11 cellular contexts compared by ENCODE assay signal in the genomic region with DNA sequence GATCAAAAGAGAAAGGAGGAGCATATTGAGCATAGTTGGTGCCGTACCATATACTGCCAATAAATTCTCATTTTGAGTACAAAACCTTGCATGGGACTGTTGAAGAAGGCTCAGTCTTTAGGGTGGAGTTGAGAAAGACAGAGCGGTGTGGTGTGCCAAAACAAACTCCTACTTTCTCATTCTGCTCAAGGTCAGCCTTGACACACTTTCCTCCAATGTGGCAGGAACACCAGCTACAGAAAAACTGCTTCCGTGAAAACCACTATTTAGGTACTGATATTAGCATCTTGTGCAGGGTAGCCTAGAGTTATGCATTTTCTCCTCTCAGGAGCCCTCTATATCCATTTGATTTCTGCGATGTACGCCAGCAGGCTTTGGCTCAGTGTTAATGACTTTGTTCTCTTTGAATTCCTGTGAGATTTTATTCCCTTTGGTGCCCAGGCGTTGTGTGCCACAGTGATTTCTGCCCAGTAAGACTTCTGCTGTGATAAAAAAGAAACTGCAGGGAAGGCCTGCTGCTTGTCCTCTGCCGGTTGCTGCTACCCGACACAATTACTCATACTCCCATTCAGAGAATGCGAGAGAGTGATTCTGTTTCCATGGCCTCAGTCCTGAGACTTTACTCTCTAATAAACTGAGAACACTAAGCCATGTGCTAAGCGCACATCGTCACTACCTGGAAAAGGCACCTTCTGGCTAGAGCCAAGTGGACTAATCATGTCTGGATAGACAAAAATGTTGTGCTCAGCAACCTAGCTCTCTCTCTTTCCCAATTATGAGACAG.
A peak's percentile ranks its signal among the peaks of the same experiment; 100 is the strongest.
DNase-seq lines count a peak whose midpoint lies in the region; ATAC-seq and TF ChIP-seq lines count a peak whose summit lies in the region.
"Had no signal": no experiment of that assay in that cellular context is flagged by ENCODE, and none has a peak within 500 bp of the region (broad histone marks: within the 10 kb centered on the region; RNA-seq: fewer than 3 reads in every experiment).

No MANE protein-coding gene starts in this region.

- no peak overlapping the region for H3K4me3 ChIP-seq in GM23338
- H3K4me3 ChIP-seq in ascending aorta, result peak overlapping the region; percentile 27 to 40

- no peaks in the 10 kb centered on the region for H4K20me1 ChIP-seq in GM23338 (replicated peaks; ENCODE audit: insufficient read depth)

- no peaks in the 10 kb centered on the region for H3K9me3 ChIP-seq in ascending aorta

- H3K27me3 Mint-ChIP-seq in GM23338 (ENCODE audit: insufficient read depth, low read depth, poor library complexity), result peaks cover 5% of the 10 kb centered on the region
- H3K27me3 Mint-ChIP-seq in mesothelial cell of epicardium (ENCODE audit: low read depth), result no peaks in the 10 kb centered on the region

- no peak for TF ChIP-seq CTCF in GM23338 (conservative IDR thresholded peaks at IDR 0.05; ENCODE audit: low read depth in 2 of 2)
- TF ChIP-seq CTCF in ascending aorta (IDR thresholded peaks at IDR 0.05), result no peak
- no peak for TF ChIP-seq CTCF in mesothelial cell of epicardium (IDR thresholded peaks at IDR 0.05; ENCODE audit: unreplicated experiment)

- peak overlapping the region; percentile 64 for H2AFZ ChIP-seq in GM23338

- H3K4me3 Mint-ChIP-seq in GM23338 (no peak overlapping the region), mesothelial cell of epicardium (no peak overlapping the region)

- H3F3A ChIP-seq in GM23338 (replicated peaks; ENCODE audit: low read depth), result no peaks in the 10 kb centered on the region

- H3K27ac ChIP-seq in GM23338 (ENCODE audit: low read depth), result no peak overlapping the region
- H3K27ac ChIP-seq in ascending aorta, result peak overlapping the region; percentile 54 to 67

- H3K27ac Mint-ChIP-seq in GM23338 (no peak overlapping the region), mesothelial cell of epicardium (no peak overlapping the region)

- H3K79me2 ChIP-seq in GM23338 (replicated peaks; ENCODE audit: insufficient read depth), result no peaks in the 10 kb centered on the region

- no peaks in the 10 kb centered on the region for H3K36me3 ChIP-seq in GM23338 (ENCODE audit: insufficient read depth)
- no peaks in the 10 kb centered on the region for H3K36me3 ChIP-seq in ascending aorta

- H3K9me2 ChIP-seq in GM23338 (ENCODE audit: insufficient read depth), result no peaks in the 10 kb centered on the region

- H3K4me1 ChIP-seq in GM23338 (ENCODE audit: insufficient read depth) (peaks cover 7% of the 10 kb centered on the region; the same call in 1 of the 2 replicates), ascending aorta (peaks cover 0 to 11% of the 10 kb centered on the region in 2 donors)

- no peaks in the 10 kb centered on the region for H3K27me3 ChIP-seq in GM23338 (ENCODE audit: insufficient read depth)
- no peaks in the 10 kb centered on the region for H3K27me3 ChIP-seq in ascending aorta

- H3K9me3 Mint-ChIP-seq in GM23338 (peaks cover 7% of the 10 kb centered on the region), mesothelial cell of epicardium (peaks cover 9% of the 10 kb centered on the region)

- H3K36me3 Mint-ChIP-seq in GM23338 (ENCODE audit: low read depth) (no peaks in the 10 kb centered on the region), mesothelial cell of epicardium (no peaks in the 10 kb centered on the region)

- no peak overlapping the region for H3K4me2 ChIP-seq in GM23338

- H3K4me1 Mint-ChIP-seq in GM23338, result peaks cover 17% of the 10 kb centered on the region
- H3K4me1 Mint-ChIP-seq in mesothelial cell of epicardium, result peaks cover 7% of the 10 kb centered on the region

- intact Hi-C loops in ascending aorta (cut with DNase I), result loop anchor here (5.0 kb wide), 1 partner anchor 192 kb away; the partner anchor contains the start of gene RAP1B

- peak; percentile 41 for ATAC-seq in GM23338
- peak; percentile 40 for ATAC-seq in stimulated activated naive CD8-positive, alpha-beta T cell treated with anti-CD3 and anti-CD28 coated beads, Interleukin-15, Interleukin-2, amounts not matched to agents 100 U/mL and 50 U/mL, for 24 hours
- ATAC-seq in HG03039 (IDR thresholded peaks at IDR 0.05; ENCODE audit: unreplicated experiment), result no peak

- DNase-seq in GM23338 (ENCODE audit: low spot score) (no peak), ascending aorta (ENCODE audit: low spot score in 2 of 2) (peak in 1 of 2 donors; percentile 70), islet precursor cell (peak; percentile 59), NCI-H1092 (lab: John Stamatoyannopoulos, UW) (no peak), mesothelial cell of epicardium (ENCODE audit: low spot score in 2 of 2, unreplicated experiment in 2 of 2) (no peak), NCI-H1105 treated with DMSO at 0.1 percent for 48 hours (lab: John Stamatoyannopoulos, UW) (no peak)
- no peak for DNase-seq in stimulated activated naive CD8-positive, alpha-beta T cell treated with anti-CD3 and anti-CD28 coated beads, Interleukin-15, Interleukin-2, amounts not matched to agents 100 U/mL and 50 U/mL, for 24 hours
- DNase-seq: effector memory CD4-positive, alpha-beta T cell; EL; SW 1271 had no signal

TF ChIP-seq in GM23338, 12 proteins besides CTCF, POLR2A, EP300 and RAD21 (continues in another document):
- no peak for TF ChIP-seq POLR2AphosphoS5 (IDR thresholded peaks at IDR 0.05; ENCODE audit: low read depth)
- TF ChIP-seq, protein P1, sequence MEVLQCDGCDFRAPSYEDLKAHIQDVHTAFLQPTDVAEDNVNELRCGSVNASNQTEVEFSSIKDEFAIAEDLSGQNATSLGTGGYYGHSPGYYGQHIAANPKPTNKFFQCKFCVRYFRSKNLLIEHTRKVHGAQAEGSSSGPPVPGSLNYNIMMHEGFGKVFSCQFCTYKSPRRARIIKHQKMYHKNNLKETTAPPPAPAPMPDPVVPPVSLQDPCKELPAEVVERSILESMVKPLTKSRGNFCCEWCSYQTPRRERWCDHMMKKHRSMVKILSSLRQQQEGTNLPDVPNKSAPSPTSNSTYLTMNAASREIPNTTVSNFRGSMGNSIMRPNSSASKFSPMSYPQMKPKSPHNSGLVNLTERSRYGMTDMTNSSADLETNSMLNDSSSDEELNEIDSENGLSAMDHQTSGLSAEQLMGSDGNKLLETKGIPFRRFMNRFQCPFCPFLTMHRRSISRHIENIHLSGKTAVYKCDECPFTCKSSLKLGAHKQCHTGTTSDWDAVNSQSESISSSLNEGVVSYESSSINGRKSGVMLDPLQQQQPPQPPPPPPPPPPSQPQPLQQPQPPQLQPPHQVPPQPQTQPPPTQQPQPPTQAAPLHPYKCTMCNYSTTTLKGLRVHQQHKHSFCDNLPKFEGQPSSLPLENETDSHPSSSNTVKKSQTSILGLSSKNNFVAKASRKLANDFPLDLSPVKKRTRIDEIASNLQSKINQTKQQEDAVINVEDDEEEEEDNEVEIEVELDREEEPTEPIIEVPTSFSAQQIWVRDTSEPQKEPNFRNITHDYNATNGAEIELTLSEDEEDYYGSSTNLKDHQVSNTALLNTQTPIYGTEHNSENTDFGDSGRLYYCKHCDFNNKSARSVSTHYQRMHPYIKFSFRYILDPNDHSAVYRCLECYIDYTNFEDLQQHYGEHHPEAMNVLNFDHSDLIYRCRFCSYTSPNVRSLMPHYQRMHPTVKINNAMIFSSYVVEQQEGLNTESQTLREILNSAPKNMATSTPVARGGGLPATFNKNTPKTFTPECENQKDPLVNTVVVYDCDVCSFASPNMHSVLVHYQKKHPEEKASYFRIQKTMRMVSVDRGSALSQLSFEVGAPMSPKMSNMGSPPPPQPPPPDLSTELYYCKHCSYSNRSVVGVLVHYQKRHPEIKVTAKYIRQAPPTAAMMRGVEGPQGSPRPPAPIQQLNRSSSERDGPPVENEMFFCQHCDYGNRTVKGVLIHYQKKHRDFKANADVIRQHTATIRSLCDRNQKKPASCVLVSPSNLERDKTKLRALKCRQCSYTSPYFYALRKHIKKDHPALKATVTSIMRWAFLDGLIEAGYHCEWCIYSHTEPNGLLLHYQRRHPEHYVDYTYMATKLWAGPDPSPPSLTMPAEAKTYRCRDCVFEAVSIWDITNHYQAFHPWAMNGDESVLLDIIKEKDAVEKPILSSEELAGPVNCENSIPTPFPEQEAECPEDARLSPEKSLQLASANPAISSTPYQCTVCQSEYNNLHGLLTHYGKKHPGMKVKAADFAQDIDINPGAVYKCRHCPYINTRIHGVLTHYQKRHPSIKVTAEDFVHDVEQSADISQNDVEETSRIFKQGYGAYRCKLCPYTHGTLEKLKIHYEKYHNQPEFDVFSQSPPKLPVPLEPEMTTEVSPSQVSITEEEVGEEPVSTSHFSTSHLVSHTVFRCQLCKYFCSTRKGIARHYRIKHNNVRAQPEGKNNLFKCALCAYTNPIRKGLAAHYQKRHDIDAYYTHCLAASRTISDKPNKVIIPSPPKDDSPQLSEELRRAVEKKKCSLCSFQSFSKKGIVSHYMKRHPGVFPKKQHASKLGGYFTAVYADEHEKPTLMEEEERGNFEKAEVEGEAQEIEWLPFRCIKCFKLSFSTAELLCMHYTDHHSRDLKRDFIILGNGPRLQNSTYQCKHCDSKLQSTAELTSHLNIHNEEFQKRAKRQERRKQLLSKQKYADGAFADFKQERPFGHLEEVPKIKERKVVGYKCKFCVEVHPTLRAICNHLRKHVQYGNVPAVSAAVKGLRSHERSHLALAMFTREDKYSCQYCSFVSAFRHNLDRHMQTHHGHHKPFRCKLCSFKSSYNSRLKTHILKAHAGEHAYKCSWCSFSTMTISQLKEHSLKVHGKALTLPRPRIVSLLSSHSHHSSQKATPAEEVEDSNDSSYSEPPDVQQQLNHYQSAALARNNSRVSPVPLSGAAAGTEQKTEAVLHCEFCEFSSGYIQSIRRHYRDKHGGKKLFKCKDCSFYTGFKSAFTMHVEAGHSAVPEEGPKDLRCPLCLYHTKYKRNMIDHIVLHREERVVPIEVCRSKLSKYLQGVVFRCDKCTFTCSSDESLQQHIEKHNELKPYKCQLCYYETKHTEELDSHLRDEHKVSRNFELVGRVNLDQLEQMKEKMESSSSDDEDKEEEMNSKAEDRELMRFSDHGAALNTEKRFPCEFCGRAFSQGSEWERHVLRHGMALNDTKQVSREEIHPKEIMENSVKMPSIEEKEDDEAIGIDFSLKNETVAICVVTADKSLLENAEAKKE (CRISPR knock-in tag; IDR thresholded peaks at IDR 0.05), result no peak
- TF ChIP-seq STAT1 (IDR thresholded peaks at IDR 0.05; ENCODE audit: unreplicated experiment), result no peak
- TF ChIP-seq, protein P2, sequence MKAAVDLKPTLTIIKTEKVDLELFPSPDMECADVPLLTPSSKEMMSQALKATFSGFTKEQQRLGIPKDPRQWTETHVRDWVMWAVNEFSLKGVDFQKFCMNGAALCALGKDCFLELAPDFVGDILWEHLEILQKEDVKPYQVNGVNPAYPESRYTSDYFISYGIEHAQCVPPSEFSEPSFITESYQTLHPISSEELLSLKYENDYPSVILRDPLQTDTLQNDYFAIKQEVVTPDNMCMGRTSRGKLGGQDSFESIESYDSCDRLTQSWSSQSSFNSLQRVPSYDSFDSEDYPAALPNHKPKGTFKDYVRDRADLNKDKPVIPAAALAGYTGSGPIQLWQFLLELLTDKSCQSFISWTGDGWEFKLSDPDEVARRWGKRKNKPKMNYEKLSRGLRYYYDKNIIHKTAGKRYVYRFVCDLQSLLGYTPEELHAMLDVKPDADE (IDR thresholded peaks at IDR 0.05), result no peak
- no peak for TF ChIP-seq ZNF331 (CRISPR knock-in tag; IDR thresholded peaks at IDR 0.05; ENCODE audit: low read depth)
- TF ChIP-seq CREB1 (CRISPR knock-in tag; IDR thresholded peaks at IDR 0.05; ENCODE audit: low read depth), result no peak
- TF ChIP-seq NANOG (IDR thresholded peaks at IDR 0.05; ENCODE audit: borderline replicate concordance), result no peak
